30 cellular contexts compared by ENCODE assay signal in genomic region chr9:98291775-98292174, GRCh38.
"Had no signal": no experiment of that assay in that cellular context is flagged by ENCODE, and none has a peak within 500 bp of the region (broad histone marks: within the 10 kb centered on the region; RNA-seq: fewer than 3 reads in every experiment).

No MANE protein-coding gene starts in this region.

- H3K36me3 ChIP-seq: adrenal gland, ascending aorta, breast epithelium, cardiac muscle cell had no signal

- H3K9me3 ChIP-seq: adrenal gland, ascending aorta, breast epithelium had no signal

- FAIRE-seq: frontal cortex had no signal

- H3K4me1 ChIP-seq: adrenal gland, ascending aorta, breast epithelium had no signal

- H3K27ac ChIP-seq: adrenal gland, ascending aorta, breast epithelium, cardiac muscle cell, coronary artery had no signal

- DNase-seq: activated CD4-positive, alpha-beta memory T cell treated with anti-CD3 and anti-CD28 coated beads for 36 hours; activated CD4-positive, alpha-beta T cell treated with anti-CD3 and anti-CD28 coated beads for 36 hours; activated CD4-positive, alpha-beta T cell treated with anti-CD3 and anti-CD28 coated beads, Interleukin-2, amount 10 ng/mL, durations not matched to agents 24 days and 14 days; activated CD4-positive, CD25-positive, alpha-beta regulatory T cell; activated CD4-positive, CD25-positive, alpha-beta regulatory T cell treated with anti-CD3 and anti-CD28 coated beads, Interleukin-2, amount 50 U/mL, for 72 hours; activated CD8-positive, alpha-beta memory T cell treated with anti-CD3 and anti-CD28 coated beads, Interleukin-2, amount 10 ng/mL, durations not matched to agents 7 days and 5 days; activated CD8-positive, alpha-beta memory T cell treated with anti-CD3 and anti-CD28 coated beads, Interleukin-2, amount 50 U/mL, for 4 hours; activated CD8-positive, alpha-beta T cell treated with anti-CD3 and anti-CD28 coated beads, Interleukin-2, amount 10 ng/mL, durations not matched to agents 7 days and 5 days; activated effector memory CD4-positive, alpha-beta T cell treated with anti-CD3 and anti-CD28 coated beads, Interleukin-2, amount 50 U/mL, for 16 hours; activated naive CD4-positive, alpha-beta T cell treated with anti-CD3 and anti-CD28 coated beads for 36 hours; activated naive CD8-positive, alpha-beta T cell treated with anti-CD3 and anti-CD28 coated beads for 36 hours; activated naive CD8-positive, alpha-beta T cell treated with anti-CD3 and anti-CD28 coated beads, Interleukin-2, amount 50 U/mL, for 24 hours; activated T-cell treated with anti-CD3 and anti-CD28 coated beads, Interleukin-2, amount 50 U/mL, for 1 hour; activated T-cell treated with anti-CD3 and anti-CD28 coated beads, Interleukin-2, amount 50 U/mL, for 48 hours; adrenal gland; central memory CD4-positive, alpha-beta T cell; cerebellar nuclear complex; dorsolateral prefrontal cortex; effector memory CD4-positive, alpha-beta T cell; endodermal cell; foreskin fibroblast; head of caudate nucleus; T-helper 1 cell; T-helper 17 cell had no signal

- ATAC-seq: activated CD4-positive, alpha-beta T cell treated with anti-CD3 and anti-CD28 coated beads for 36 hours; activated CD8-positive, alpha-beta memory T cell treated with anti-CD3 and anti-CD28 coated beads, Interleukin-2, amount 10 ng/mL, durations not matched to agents 7 days and 5 days; activated CD8-positive, alpha-beta T cell treated with anti-CD3 and anti-CD28 coated beads, Interleukin-2, amount 10 ng/mL, durations not matched to agents 7 days and 5 days; activated naive CD8-positive, alpha-beta T cell treated with anti-CD3 and anti-CD28 coated beads, Interleukin-2, amount 50 U/mL, for 24 hours; esophagus mucosa; T-helper 17 cell had no signal

- H3K27me3 ChIP-seq: adrenal gland, ascending aorta, cardiac muscle cell, dorsolateral prefrontal cortex had no signal

- H3K4me3 ChIP-seq: adrenal gland, ascending aorta, breast epithelium, cardiac muscle cell, coronary artery, dorsolateral prefrontal cortex had no signal
